ENCODE assay signal across 14 cellular contexts in the genomic region with DNA sequence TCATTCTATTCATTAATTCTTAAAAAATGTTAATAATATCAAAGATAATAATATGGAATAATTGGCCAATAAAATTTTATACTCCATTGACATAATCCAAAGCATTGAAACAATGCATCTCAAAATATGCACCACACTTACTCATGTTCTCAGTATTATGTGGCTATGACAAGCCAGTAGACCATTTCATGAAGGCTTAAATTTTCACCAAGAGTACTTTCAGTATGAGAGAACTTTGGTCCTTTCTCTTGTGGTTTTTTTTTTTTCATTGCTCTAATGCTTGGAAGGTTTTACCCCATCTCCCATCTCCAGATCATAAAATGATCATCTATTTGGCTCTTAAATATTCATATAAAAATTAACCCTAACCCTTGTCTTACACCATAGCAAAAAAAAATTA. TPM values are rescaled to one million over a fixed set of nuclear protein-coding genes. Genes with fewer than 3 reads are reported as not detected.
DNase-seq lines count a peak whose midpoint lies in the region; ATAC-seq, FAIRE-seq and TF ChIP-seq lines count a peak whose summit lies in the region.
"Had no signal": no experiment of that assay in that cellular context is flagged by ENCODE, and none has a peak within 500 bp of the region (broad histone marks: within the 10 kb centered on the region; RNA-seq: fewer than 3 reads in every experiment).

No MANE protein-coding gene starts in this region.

- TF ChIP-seq POLR2A in GM12891 (IDR thresholded peaks at IDR 0.05; ENCODE audit: low read depth, low read length): no peak
- no peak for TF ChIP-seq POLR2A in uterus (IDR thresholded peaks at IDR 0.05)

- H3K4me1 ChIP-seq in effector memory CD4-positive, alpha-beta T cell (ENCODE audit: control insufficient read depth, insufficient read depth, low read length, poor library complexity, severe bottlenecking): no peaks in the 10 kb centered on the region
- H3K4me1 ChIP-seq in uterus: no peaks in the 10 kb centered on the region

- H3K4me3 ChIP-seq in effector memory CD4-positive, alpha-beta T cell (ENCODE audit: insufficient read depth, low read depth, low read length, poor library complexity, severe bottlenecking): no peak overlapping the region
- no peak overlapping the region for H3K4me3 ChIP-seq in uterus

- no peaks in the 10 kb centered on the region for H3K27me3 ChIP-seq in effector memory CD4-positive, alpha-beta T cell (replicated peaks; ENCODE audit: control insufficient read depth, insufficient read depth, low read length, poor library complexity, severe bottlenecking)
- H3K27me3 ChIP-seq in uterus: no peaks in the 10 kb centered on the region

- no peak for FAIRE-seq in GM12891 (lab: Jason Lieb, UNC)
- FAIRE-seq: keratinocyte had no signal

- H3K27ac ChIP-seq in effector memory CD4-positive, alpha-beta T cell (ENCODE audit: insufficient read depth, low read length, poor library complexity, severe bottlenecking): no peak overlapping the region
- no peak overlapping the region for H3K27ac ChIP-seq in uterus

- in situ Hi-C loops in KBM-7 (cut with MboI; ENCODE audit: low pct_unique_long_range_greater_than_20kb, low sequenced_read_pairs): no loop called here

- ATAC-seq in GM18909 (IDR thresholded peaks at IDR 0.05; ENCODE audit: poor library complexity, unreplicated experiment) (peak; percentile 88), GM21737 (IDR thresholded peaks at IDR 0.05; ENCODE audit: unreplicated experiment) (peak; percentile 76), HG03159 (IDR thresholded peaks at IDR 0.05; ENCODE audit: unreplicated experiment) (peak; percentile 92)
- ATAC-seq: Panc1 had no signal

- TF ChIP-seq CTCF in uterus (IDR thresholded peaks at IDR 0.05): no peak

- H3K9me3 ChIP-seq in effector memory CD4-positive, alpha-beta T cell (ENCODE audit: control insufficient read depth, low read length): no peaks in the 10 kb centered on the region
- no peaks in the 10 kb centered on the region for H3K9me3 ChIP-seq in uterus

- intact Hi-C loops in uterus (cut with DNase I; ENCODE audit: low total_unique reads): no loop called here

- H3K36me3 ChIP-seq in effector memory CD4-positive, alpha-beta T cell (ENCODE audit: control insufficient read depth, insufficient read depth, low read length): no peaks in the 10 kb centered on the region
- H3K36me3 ChIP-seq in uterus: no peaks in the 10 kb centered on the region

- DNase-seq in GM12891 (ENCODE audit: insufficient read length, low spot score) (peak; percentile 9), uterus (no peak), NCI-H524 (lab: John Stamatoyannopoulos, UW) (no peak), KBM-7 (no peak)
- DNase-seq in effector memory CD4-positive, alpha-beta T cell: no peak
- DNase-seq: amygdala, DMS153, foreskin fibroblast, naive B cell had no signal

TF ChIP-seq in GM12891, 5 proteins besides CTCF, POLR2A, EP300 and RAD21:
- TF ChIP-seq TAF1 (IDR thresholded peaks at IDR 0.05; ENCODE audit: low read depth, low read length) (no peak), POLR2AphosphoS5 (IDR thresholded peaks at IDR 0.05; ENCODE audit: low read depth, low read length) (no peak), PAX5 (IDR thresholded peaks at IDR 0.05; ENCODE audit: insufficient read depth, low read length, severe bottlenecking) (no peak), SPI1 (IDR thresholded peaks at IDR 0.05; ENCODE audit: low read depth, low read length) (no peak), POU2F2 (IDR thresholded peaks at IDR 0.05; ENCODE audit: low read depth, low read length) (no peak)

RNA-seq across cellular contexts. Expression of gene TMEM140, which starts 45.5 kb away (rescaled TPM):
- 14.2 TPM for polyA plus RNA-seq in GM12891 (2012; ENCODE audit: low read depth, missing spikeins)
- total RNA-seq in uterus: 10 to 100 TPM in 3 of 4 donors, 1 to 10 TPM in 1; 5.9 to 30.0 (median 17.9) TPM
